In genomic region chr1:1304331-1305299, GRCh38 we compare ENCODE assay signal across 8 cellular contexts. TPM values are rescaled to one million over a fixed set of nuclear protein-coding genes. Genes with fewer than 3 reads are reported as not detected.
A peak's percentile ranks its signal among the peaks of the same experiment; 100 is the strongest.
DNase-seq lines count a peak whose midpoint lies in the region; ATAC-seq and TF ChIP-seq lines count a peak whose summit lies in the region.

No MANE protein-coding gene starts in this region.

- no peaks in the 10 kb centered on the region for H3K9me3 ChIP-seq in adipocyte (ENCODE audit: control insufficient read depth, low read length)
- no peaks in the 10 kb centered on the region for H3K9me3 ChIP-seq in heart left ventricle
- no peaks in the 10 kb centered on the region for H3K9me3 ChIP-seq in ovary

- no peak for TF ChIP-seq EP300 in ovary (IDR thresholded peaks at IDR 0.05)

- TF ChIP-seq POLR2A in heart left ventricle (IDR thresholded peaks at IDR 0.05), result peak in 1 of 2 donors; percentile 16
- peak; percentile 26 for TF ChIP-seq POLR2A in ovary (IDR thresholded peaks at IDR 0.05)

- H3K36me3 ChIP-seq in adipocyte (ENCODE audit: control insufficient read depth, insufficient read depth, low read length, severe bottlenecking) (no peaks in the 10 kb centered on the region), heart left ventricle (peaks cover 0 to 10% (median 0%) of the 10 kb centered on the region in 9 donors), ovary (no peaks in the 10 kb centered on the region)

- DNase-seq in DMS79 (lab: John Stamatoyannopoulos, UW) (peak; percentile 29), NCI-H1694 (lab: John Stamatoyannopoulos, UW) (peak; percentile 90), adipocyte (ENCODE audit: low read depth) (peak; percentile 80), heart left ventricle (peak; percentile 82 to 91 (median 85)), ovary (peak; percentile 87 to 92 (median 90))
- no peak for DNase-seq in stimulated activated CD4-positive, alpha-beta T cell treated with anti-CD3 and anti-CD28 coated beads, Interleukin-15, amount 100 ng/mL, for 24 hours

- peak overlapping the region; percentile 46 to 87 (median 80) for H3K27ac ChIP-seq in heart left ventricle
- H3K27ac ChIP-seq in ovary, result peak overlapping the region; percentile 76 to 79

- peaks cover 37% of the 10 kb centered on the region for H3K4me1 ChIP-seq in adipocyte (ENCODE audit: control insufficient read depth, insufficient read depth, low read length)
- H3K4me1 ChIP-seq in heart left ventricle, result peaks cover 18 to 56% (median 43%) of the 10 kb centered on the region in 12 donors
- peaks cover 32% of the 10 kb centered on the region for H3K4me1 ChIP-seq in ovary (ENCODE audit: insufficient read depth)

- WGBS in heart left ventricle, 4 donors, result 20 to 36% (median 30%) methylated on average over 15 to 29 of the region's 29 CpGs
- 9 to 15% (median 13%) methylated on average over 24 to 29 of the region's 29 CpGs for WGBS in ovary, 3 donors

- peak overlapping the region; percentile 89 for H3K9ac ChIP-seq in adipocyte (ENCODE audit: low read length)

- intact Hi-C loops in heart left ventricle (cut with DNase I) (no loop called here), ovary (cut with DNase I) (no loop called here)

- no peak for TF ChIP-seq CTCF in heart left ventricle (IDR thresholded peaks at IDR 0.05)
- TF ChIP-seq CTCF in ovary (IDR thresholded peaks at IDR 0.05), result peak in 1 of 3 donors; percentile 26

- H3K27me3 ChIP-seq in adipocyte (replicated peaks; ENCODE audit: control insufficient read depth, insufficient read depth, low read length) (no peaks in the 10 kb centered on the region), heart left ventricle (no peaks in the 10 kb centered on the region), ovary (no peaks in the 10 kb centered on the region)

- H3K4me3 ChIP-seq in adipocyte (ENCODE audit: low read length) (peak overlapping the region; percentile 83), heart left ventricle (peak overlapping the region; percentile 17 to 95 (median 90)), ovary (peak overlapping the region; percentile 46)

- ATAC-seq in heart left ventricle (peak; percentile 0 to 50 (median 8)), GM18520 (IDR thresholded peaks at IDR 0.05; ENCODE audit: unreplicated experiment) (no peak), GM21529 (IDR thresholded peaks at IDR 0.05; ENCODE audit: unreplicated experiment) (no peak)

RNA-seq across cellular contexts. Expression of gene ACAP3, which starts 3.1 kb away (rescaled TPM):
- total RNA-seq in heart left ventricle (10 to 100 TPM; 28.7 to 56.3 (median 34.1) TPM), ovary (10 to 100 TPM; 23.1 to 62.4 (median 46.4) TPM)
- polyA plus RNA-seq in heart left ventricle (10 to 100 TPM; 20.1 to 59.5 TPM), ovary (10 to 100 TPM in 1 of 2 donors, 1 to 10 TPM in 1; 3.5 to 33.4 TPM)

RNA-seq across cellular contexts. Expression of gene PUSL1, which starts 3.8 kb away (rescaled TPM):
- 10 to 100 TPM in 4 of 9 donors, 1 to 10 TPM in 5; 6.8 to 17.7 (median 9.7) TPM for total RNA-seq in heart left ventricle
- polyA plus RNA-seq in heart left ventricle, result 10 to 100 TPM; 16.0 to 16.2 TPM
- 10 to 100 TPM; 12.5 to 27.6 (median 21.7) TPM for total RNA-seq in ovary
- 10 to 100 TPM in 1 of 2 donors, under 1 TPM in 1; 0.18 to 14.7 TPM for polyA plus RNA-seq in ovary

RNA-seq across cellular contexts. Expression of gene INTS11, which starts 19.8 kb away (rescaled TPM):
- total RNA-seq in heart left ventricle (10 to 100 TPM; 46.8 to 91.3 (median 67.6) TPM), ovary (100 to 1,000 TPM; 102 to 135 (median 109) TPM)
- polyA plus RNA-seq in heart left ventricle (100 to 1,000 TPM in 1 of 2 donors, 10 to 100 TPM in 1; 81.7 to 117 TPM), ovary (100 to 1,000 TPM in 1 of 2 donors, 10 to 100 TPM in 1; 72.6 to 119 TPM)

RNA-seq across cellular contexts. Expression of gene CPTP, which starts 20.0 kb away (rescaled TPM):
- 100 to 1,000 TPM in 2 of 9 donors, 10 to 100 TPM in 7; 50.7 to 220 (median 72.4) TPM for total RNA-seq in heart left ventricle
- polyA plus RNA-seq in heart left ventricle, result 100 to 1,000 TPM in 1 of 2 donors, 10 to 100 TPM in 1; 57.6 to 226 TPM
- total RNA-seq in ovary, result 10 to 100 TPM; 13.8 to 21.0 (median 14.8) TPM
- 10 to 100 TPM in 1 of 2 donors, 1 to 10 TPM in 1; 2.4 to 18.3 TPM for polyA plus RNA-seq in ovary

RNA-seq across cellular contexts. Expression of gene SCNN1D, which starts 24.4 kb away (rescaled TPM):
- total RNA-seq in heart left ventricle (10 to 100 TPM in 1 of 9 donors, 1 to 10 TPM in 5, under 1 TPM in 3; 0.81 to 12.2 (median 3.7) TPM), ovary (10 to 100 TPM in 1 of 7 donors, 1 to 10 TPM in 6; 6.3 to 10.2 (median 9.1) TPM)
- polyA plus RNA-seq in heart left ventricle (1 to 10 TPM in 1 of 2 donors, under 1 TPM in 1; 0.47 to 6.2 TPM), ovary (1 to 10 TPM in 1 of 2 donors, under 1 TPM in 1; 0.27 to 7.9 TPM)

Comparison
In these comparisons a context has a peak if more than half of its experiments do, and no peak if none do; other contexts are left out.
1. ATAC-seq: peak in heart left ventricle (4 of 4); none in GM18520 (single experiment) and GM21529 (single experiment).
2. Peak in every context shown above with its lines, with median percentiles within 50 percentile points of each other: H3K4me3 ChIP-seq.